Comparison of ENCODE assay signal across 1 cellular context in genomic region chr16:81550412-81550768, GRCh38.
TF ChIP-seq lines count a peak whose summit lies in the region.

No MANE protein-coding gene starts in this region.

TF ChIP-seq in K562, 482 proteins besides CTCF, POLR2A, EP300 and RAD21:
- 0 out of 2 replicates have a peak, but pooled peaks have one; percentile 6 for TF ChIP-seq ADNP (tag; IDR thresholded peaks at IDR 0.05)
- TF ChIP-seq RBM22 (IDR thresholded peaks at IDR 0.05; ENCODE audit: low read depth, low read length, poor library complexity, severe bottlenecking) = peak; percentile 15
- TF ChIP-seq PTBP1 (IDR thresholded peaks at IDR 0.05; ENCODE audit: low read depth, low read length) = 0 out of 2 replicates have a peak, but pooled peaks have one; percentile 8
- TF ChIP-seq BMI1 (IDR thresholded peaks at IDR 0.05; ENCODE audit: low read length) = no peak
